Comparison of ENCODE assay signal across 11 cellular contexts in the genomic region with DNA sequence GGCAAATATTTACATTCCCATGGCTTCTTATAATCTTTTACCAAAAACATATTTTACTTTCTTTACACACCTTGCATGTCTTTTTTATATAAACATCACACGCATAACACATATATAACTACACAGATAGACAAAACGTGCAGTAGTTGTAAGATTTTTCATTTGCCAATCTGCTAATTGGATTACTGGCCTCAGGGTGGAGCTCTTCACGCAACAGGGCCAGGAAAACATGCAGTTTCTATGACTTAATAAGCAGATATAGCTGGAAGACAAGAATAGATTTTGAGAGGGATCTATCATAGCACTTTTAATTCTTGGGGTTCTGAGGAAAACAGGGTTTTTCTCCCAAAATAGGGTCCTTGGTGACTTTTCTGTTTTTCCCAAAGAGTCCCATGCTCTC. TPM values are rescaled to one million over a fixed set of nuclear protein-coding genes. Genes with fewer than 3 reads are reported as not detected.
DNase-seq lines count a peak whose midpoint lies in the region; TF ChIP-seq lines count a peak whose summit lies in the region.
"Had no signal": no experiment of that assay in that cellular context is flagged by ENCODE, and none has a peak within 500 bp of the region (broad histone marks: within the 10 kb centered on the region; RNA-seq: fewer than 3 reads in every experiment).

No MANE protein-coding gene starts in this region.

- H3K4me3 ChIP-seq in smooth muscle cell: no peak overlapping the region
- H3K4me3 ChIP-seq: BLaER1 treated with 17β-estradiol and CSF1 and Interleukin-3, amounts not matched to agents 10 nM and 100 nM had no signal

- H3K27me3 ChIP-seq in smooth muscle cell (ENCODE audit: low read depth): no peaks in the 10 kb centered on the region
- H3K27me3 ChIP-seq: BLaER1 treated with 17β-estradiol and CSF1 and Interleukin-3, amounts not matched to agents 10 nM and 100 nM had no signal

- peak; percentile 14 for DNase-seq in SIG-M5 treated with dmso at 0.1 percent for 504 hours (lab: John Stamatoyannopoulos, UW; ENCODE audit: unreplicated experiment)
- DNase-seq in SIG-M5 (lab: John Stamatoyannopoulos, UW): no peak
- peak; percentile 27 to 63 for DNase-seq in NCI-H526 (lab: John Stamatoyannopoulos, UW)
- DNase-seq in dermis blood vessel endothelial cell: peak; percentile 52
- no peak for DNase-seq in smooth muscle cell (lab: John Stamatoyannopoulos, UW; ENCODE audit: unreplicated experiment)
- DNase-seq in NCI-H2107 treated with DMSO at 0.1 percent for 48 hours (lab: John Stamatoyannopoulos, UW; ENCODE audit: unreplicated experiment): no peak
- DNase-seq in amygdala (lab: John Stamatoyannopoulos, UW): no peak
- DNase-seq in GM03348 (ENCODE audit: low spot score): no peak
- DNase-seq: NCI-H1417 treated with DMSO at 0.1 percent for 48 hours, right cardiac atrium had no signal

- H3K9me3 ChIP-seq in smooth muscle cell (replicated peaks; ENCODE audit: low read depth): no peaks in the 10 kb centered on the region

- no peaks in the 10 kb centered on the region for H3K36me3 ChIP-seq in smooth muscle cell (ENCODE audit: low read depth)

- no peaks in the 10 kb centered on the region for H3K4me1 ChIP-seq in smooth muscle cell (ENCODE audit: low read depth)

- H2AFZ ChIP-seq in smooth muscle cell (ENCODE audit: low read depth): no peak overlapping the region

- WGBS in smooth muscle cell (ENCODE audit: low lambda C conversion rate): 64% methylated on average over 3 of the region's 3 CpGs

- no peak overlapping the region for H3K4me2 ChIP-seq in smooth muscle cell
- H3K4me2 ChIP-seq: BLaER1 treated with 17β-estradiol and CSF1 and Interleukin-3, amounts not matched to agents 10 nM and 100 nM had no signal

- no peaks in the 10 kb centered on the region for H3F3A ChIP-seq in smooth muscle cell (ENCODE audit: low read depth)

- peak; percentile 21 for TF ChIP-seq CTCF in smooth muscle cell (IDR thresholded peaks at IDR 0.05; ENCODE audit: borderline replicate concordance, insufficient read depth, poor library complexity, severe bottlenecking)

- H3K27ac ChIP-seq in smooth muscle cell (ENCODE audit: low read depth): no peak overlapping the region
- H3K27ac ChIP-seq: BLaER1 treated with 17β-estradiol and CSF1 and Interleukin-3, amounts not matched to agents 10 nM and 100 nM had no signal

- H3K9ac ChIP-seq in smooth muscle cell (ENCODE audit: low read depth): no peak overlapping the region
- H3K9ac ChIP-seq: BLaER1 treated with 17β-estradiol and CSF1 and Interleukin-3, amounts not matched to agents 10 nM and 100 nM had no signal

- H3K79me2 ChIP-seq in smooth muscle cell (ENCODE audit: low read depth): no peaks in the 10 kb centered on the region

- H4K20me1 ChIP-seq in smooth muscle cell (ENCODE audit: low read depth): no peaks in the 10 kb centered on the region
- H4K20me1 ChIP-seq: BLaER1 treated with 17β-estradiol and CSF1 and Interleukin-3, amounts not matched to agents 10 nM and 100 nM had no signal

RNA-seq across cellular contexts. Expression of gene ACADSB, which starts 12.7 kb away (rescaled TPM):
- total RNA-seq in dermis blood vessel endothelial cell: 3.7 and 7.5 TPM in 2 replicates
- 3.2 and 3.6 TPM in 2 replicates for total RNA-seq in smooth muscle cell
- 2.9 and 6.1 TPM in 2 replicates for polyA plus RNA-seq in smooth muscle cell

RNA-seq across cellular contexts. Expression of gene IKZF5, which starts 12.9 kb away (rescaled TPM):
- 2.9 and 4.5 TPM in 2 replicates for total RNA-seq in dermis blood vessel endothelial cell
- total RNA-seq in smooth muscle cell: 6.2 and 6.6 TPM in 2 replicates
- 5.6 and 7.3 TPM in 2 replicates for polyA plus RNA-seq in smooth muscle cell

RNA-seq across cellular contexts. Expression of gene PSTK, which starts 41.3 kb away (rescaled TPM):
- total RNA-seq in dermis blood vessel endothelial cell (1.7 and 3.2 TPM in 2 replicates), smooth muscle cell (7.5 and 14.2 TPM in 2 replicates)
- polyA plus RNA-seq in smooth muscle cell: 7.0 and 7.3 TPM in 2 replicates

Comparison
In these comparisons a context has a peak if more than half of its experiments do, and no peak if none do; other contexts are left out.
1. DNase-seq: peak in SIG-M5 treated with dmso at 0.1 percent for 504 hours (single experiment), NCI-H526 (2 of 2) and dermis blood vessel endothelial cell (single experiment); none in SIG-M5 (single experiment), smooth muscle cell (single experiment), NCI-H2107 treated with DMSO at 0.1 percent for 48 hours (single experiment), amygdala (0 of 56) and GM03348 (single experiment).